ENCODE assay signal across 19 cellular contexts in genomic region chr9:15469406-15469805, GRCh38. TPM values are rescaled to one million over a fixed set of nuclear protein-coding genes. Genes with fewer than 3 reads are reported as not detected.
DNase-seq lines count a peak whose midpoint lies in the region; ATAC-seq and TF ChIP-seq lines count a peak whose summit lies in the region.
"Had no signal": no experiment of that assay in that cellular context is flagged by ENCODE, and none has a peak within 500 bp of the region (broad histone marks: within the 10 kb centered on the region; RNA-seq: fewer than 3 reads in every experiment).

No MANE protein-coding gene starts in this region.

- intact Hi-C loops in sciatic nerve (cut with DNase I) (no loop called here), prostate gland (cut with DNase I) (loop anchor here (10.0 kb wide), 1 partner anchor 1095 kb away; no protein-coding TSS in a partner anchor)

- peaks cover 100% of the 10 kb centered on the region for H3K36me3 Mint-ChIP-seq in stimulated activated effector memory CD8-positive, alpha-beta T cell treated with anti-CD3 and anti-CD28 coated beads, Interleukin-12 subunit alpha, Interleukin-12 subunit beta, amount 100 ng/mL, for 72 hours

- POLR2A ChIA-PET in HEK293T (lab: Yijun Ruan, JAX), result no interaction called here

- no peaks in the 10 kb centered on the region for H3K36me3 ChIP-seq in prostate gland

- no peaks in the 10 kb centered on the region for H3K27me3 ChIP-seq in prostate gland (replicated peaks; ENCODE audit: insufficient read depth)
- H3K27me3 ChIP-seq: ascending aorta, foreskin keratinocyte had no signal

- H3K4me3 Mint-ChIP-seq in stimulated activated effector memory CD8-positive, alpha-beta T cell treated with anti-CD3 and anti-CD28 coated beads, Interleukin-12 subunit alpha, Interleukin-12 subunit beta, amount 100 ng/mL, for 72 hours, result no peak overlapping the region
- H3K4me3 Mint-ChIP-seq: activated CD4-positive, alpha-beta memory T cell treated with anti-CD3 and anti-CD28 coated beads for 36 hours; activated T-helper 17 cell treated with anti-CD3 and anti-CD28 coated beads, Interleukin-2, amount 50 U/mL, for 72 hours; CD4-positive, alpha-beta memory T cell; stimulated activated naive CD8-positive, alpha-beta T cell treated with anti-CD3 and anti-CD28 coated beads, Interleukin-15, amount 100 ng/mL, for 72 hours had no signal

- no peak overlapping the region for H3K27ac ChIP-seq in prostate gland
- H3K27ac ChIP-seq: foreskin keratinocyte had no signal

- H3K27ac Mint-ChIP-seq in stimulated activated effector memory CD8-positive, alpha-beta T cell treated with anti-CD3 and anti-CD28 coated beads, Interleukin-12 subunit alpha, Interleukin-12 subunit beta, amount 100 ng/mL, for 72 hours, result peak overlapping the region; percentile 26
- H3K27ac Mint-ChIP-seq: activated T-helper 17 cell treated with anti-CD3 and anti-CD28 coated beads, Interleukin-2, amount 50 U/mL, for 72 hours had no signal

- no peaks in the 10 kb centered on the region for H3K4me1 ChIP-seq in prostate gland (replicated peaks)
- H3K4me1 ChIP-seq: ascending aorta, foreskin keratinocyte had no signal

- ATAC-seq in stimulated activated effector memory CD8-positive, alpha-beta T cell treated with anti-CD3 and anti-CD28 coated beads, Interleukin-12 subunit alpha, Interleukin-12 subunit beta, amount 100 ng/mL, for 72 hours, result no peak
- ATAC-seq in sciatic nerve, result no peak
- ATAC-seq: activated T-helper 17 cell treated with anti-CD3 and anti-CD28 coated beads, Interleukin-2, amount 50 U/mL, for 72 hours; foreskin keratinocyte; stimulated activated naive CD8-positive, alpha-beta T cell treated with anti-CD3 and anti-CD28 coated beads, Interleukin-15, amount 100 ng/mL, for 72 hours had no signal

- H3K9me3 Mint-ChIP-seq in stimulated activated effector memory CD8-positive, alpha-beta T cell treated with anti-CD3 and anti-CD28 coated beads, Interleukin-12 subunit alpha, Interleukin-12 subunit beta, amount 100 ng/mL, for 72 hours, result no peaks in the 10 kb centered on the region
- H3K9me3 Mint-ChIP-seq: activated CD4-positive, alpha-beta memory T cell treated with anti-CD3 and anti-CD28 coated beads for 36 hours; activated T-helper 17 cell treated with anti-CD3 and anti-CD28 coated beads, Interleukin-2, amount 50 U/mL, for 72 hours; CD4-positive, alpha-beta memory T cell; stimulated activated naive CD8-positive, alpha-beta T cell treated with anti-CD3 and anti-CD28 coated beads, Interleukin-15, amount 100 ng/mL, for 72 hours had no signal

- H3K4me3 ChIP-seq in cardiac fibroblast (replicated peaks in 1 of 2; ENCODE audit: low read depth in 2 of 2, low read length in 2 of 2) (no peak overlapping the region), prostate gland (no peak overlapping the region)
- H3K4me3 ChIP-seq: ascending aorta had no signal

- WGBS in prostate gland, result 80% methylated on average over 1 of the region's 1 CpG

- TF ChIP-seq CTCF in cardiac fibroblast (IDR thresholded peaks at IDR 0.05; ENCODE audit: low read depth, low read length), result no peak
- TF ChIP-seq CTCF in prostate gland (IDR thresholded peaks at IDR 0.05), result no peak

- no peaks in the 10 kb centered on the region for H3K4me1 Mint-ChIP-seq in stimulated activated effector memory CD8-positive, alpha-beta T cell treated with anti-CD3 and anti-CD28 coated beads, Interleukin-12 subunit alpha, Interleukin-12 subunit beta, amount 100 ng/mL, for 72 hours

- TF ChIP-seq POLR2A in prostate gland (IDR thresholded peaks at IDR 0.05), result no peak

- CTCF ChIA-PET in HEK293T (lab: Yijun Ruan, JAX), result no interaction called here

- H3K9me3 ChIP-seq in prostate gland, result no peaks in the 10 kb centered on the region
- H3K9me3 ChIP-seq: ascending aorta had no signal

- peak; percentile 32 for DNase-seq in DMS153 treated with DMSO at 0.1 percent for 48 hours (lab: John Stamatoyannopoulos, UW; ENCODE audit: unreplicated experiment)
- DNase-seq in DMS153 (lab: John Stamatoyannopoulos, UW), result no peak
- peak; percentile 67 for DNase-seq in NCI-H2196 treated with DMSO at 0.1 percent for 48 hours (lab: John Stamatoyannopoulos, UW; ENCODE audit: unreplicated experiment)
- DNase-seq in cardiac fibroblast (ENCODE audit: low read depth in 2 of 2), result peak; percentile 5 to 9
- DNase-seq in stimulated activated effector memory CD8-positive, alpha-beta T cell treated with anti-CD3 and anti-CD28 coated beads, Interleukin-12 subunit alpha, Interleukin-12 subunit beta, amount 100 ng/mL, for 72 hours (ENCODE audit: low spot score in 2 of 2), result no peak
- no peak for DNase-seq in sciatic nerve (ENCODE audit: low spot score)
- DNase-seq in HEK293T (ENCODE audit: extremely low spot score), result no peak
- no peak for DNase-seq in prostate gland (ENCODE audit: low spot score)
- DNase-seq: 8988T; activated CD4-positive, alpha-beta memory T cell treated with anti-CD3 and anti-CD28 coated beads for 36 hours; CD4-positive, alpha-beta memory T cell; foreskin keratinocyte; Kasumi-1; mesenchymal stem cell; NCI-H526; Right ventricle myocardium superior; stimulated activated naive CD8-positive, alpha-beta T cell treated with anti-CD3 and anti-CD28 coated beads, Interleukin-15, amount 100 ng/mL, for 72 hours had no signal

TF ChIP-seq in HEK293T, 16 proteins besides CTCF, POLR2A, EP300 and RAD21:
- TF ChIP-seq NFRKB (IDR thresholded peaks at IDR 0.05) (no peak), FOXM1 (IDR thresholded peaks at IDR 0.05; ENCODE audit: borderline replicate concordance) (no peak), LEF1 (IDR thresholded peaks at IDR 0.05; ENCODE audit: borderline replicate concordance) (no peak), PKNOX1 (IDR thresholded peaks at IDR 0.05) (no peak), ZNF384 (IDR thresholded peaks at IDR 0.05) (no peak), FOXA1 (IDR thresholded peaks at IDR 0.05) (no peak), BHLHE40 (IDR thresholded peaks at IDR 0.05; ENCODE audit: borderline replicate concordance) (no peak), SUZ12 (IDR thresholded peaks at IDR 0.05) (no peak), ELF4 (IDR thresholded peaks at IDR 0.05) (no peak)

RNA-seq across cellular contexts. Expression of gene PSIP1, which starts 41.4 kb away (rescaled TPM):
- total RNA-seq in sciatic nerve (89.4 TPM), prostate gland (10 to 100 TPM; 65.3 to 69.6 TPM)

RNA-seq across cellular contexts. Expression of gene SNAPC3, which starts 46.7 kb away (rescaled TPM):
- total RNA-seq in sciatic nerve (38.3 TPM), prostate gland (10 to 100 TPM; 24.2 to 61.9 TPM)

Comparison
In these comparisons a context has a peak if more than half of its experiments do, and no peak if none do; other contexts are left out.
1. DNase-seq: peak in DMS153 treated with DMSO at 0.1 percent for 48 hours (single experiment), NCI-H2196 treated with DMSO at 0.1 percent for 48 hours (single experiment) and cardiac fibroblast (2 of 2); none in DMS153 (single experiment), stimulated activated effector memory CD8-positive, alpha-beta T cell treated with anti-CD3 and anti-CD28 coated beads, Interleukin-12 subunit alpha, Interleukin-12 subunit beta, amount 100 ng/mL, for 72 hours (0 of 2), sciatic nerve (single experiment), HEK293T (single experiment) and prostate gland (single experiment).